Comparison of ENCODE assay signal across 8 cellular contexts in genomic region chr2:217789003-217789735, GRCh38.
DNase-seq lines count a peak whose midpoint lies in the region; ATAC-seq, FAIRE-seq and TF ChIP-seq lines count a peak whose summit lies in the region.

No MANE protein-coding gene starts in this region.

- H3K36me3 ChIP-seq in astrocyte (ENCODE audit: insufficient read depth, low read length) (peaks cover 5% of the 10 kb centered on the region), hepatocyte (replicated peaks; ENCODE audit: insufficient read depth, low read depth) (no peaks in the 10 kb centered on the region)

- no peak overlapping the region for H3K4me2 ChIP-seq in astrocyte (ENCODE audit: low read length)
- H3K4me2 ChIP-seq in hepatocyte: no peak overlapping the region

- WGBS in hepatocyte (ENCODE audit: low lambda C conversion rate, missing lambda C conversion rate): 36% methylated on average over 15 of the region's 15 CpGs

- intact Hi-C loops in sciatic nerve (cut with DNase I): loop anchor here (5.0 kb wide), 2 partner anchors 98 to 203 kb away; no protein-coding TSS in a partner anchor

- H3K27me3 Mint-ChIP-seq in astrocyte (ENCODE audit: low read depth, unreplicated experiment): peaks cover 2% of the 10 kb centered on the region

- no peaks in the 10 kb centered on the region for H3K79me2 ChIP-seq in astrocyte (ENCODE audit: insufficient read depth, low read length)
- H3K79me2 ChIP-seq in hepatocyte: no peaks in the 10 kb centered on the region

- TF ChIP-seq CTCF in AG04450 (IDR thresholded peaks at IDR 0.05; ENCODE audit: low read depth, low read length) (peak; percentile 99), astrocyte (IDR thresholded peaks at IDR 0.05; ENCODE audit: insufficient read depth, low read depth, low read length) (peak; percentile 96), hepatocyte (IDR thresholded peaks at IDR 0.05; ENCODE audit: poor library complexity) (peak; percentile 99)

- H3K4me1 Mint-ChIP-seq in astrocyte (ENCODE audit: low read depth, unreplicated experiment): peaks cover 45% of the 10 kb centered on the region

- no peak overlapping the region for H3K4me3 Mint-ChIP-seq in astrocyte (ENCODE audit: unreplicated experiment)

- CTCF ChIA-PET in AG04450 (lab: Charles Lee): interaction anchor here (0.5 to 8.5 kb wide), 54 partner anchors 9 to 467 kb away, joined by 3 to 145 read pairs (median 4); partner anchors contain the start of gene RUFY4

- no peak overlapping the region for H2AFZ ChIP-seq in astrocyte (ENCODE audit: low read depth, low read length)
- H2AFZ ChIP-seq in hepatocyte: no peak overlapping the region

- no peaks in the 10 kb centered on the region for H3K9me2 ChIP-seq in hepatocyte (replicated peaks; ENCODE audit: insufficient read depth)

- DNase-seq in AG04450 (ENCODE audit: low read depth, low spot score) (peak; percentile 47), NCI-H1105 (lab: John Stamatoyannopoulos, UW) (peak; percentile 45), T-helper 9 cell (peak; percentile 67), astrocyte (ENCODE audit: low read depth) (peak; percentile 33), hepatocyte (ENCODE audit: low spot score) (peak; percentile 84), sciatic nerve (ENCODE audit: low spot score) (peak; percentile 93)

- H3K27me3 ChIP-seq in AG04450 (ENCODE audit: control insufficient read depth, insufficient read depth, low read length): no peaks in the 10 kb centered on the region
- H3K27me3 ChIP-seq in astrocyte (ENCODE audit: insufficient read depth, low read length): no peaks in the 10 kb centered on the region
- H3K27me3 ChIP-seq in hepatocyte: no peaks in the 10 kb centered on the region

- peaks cover 6% of the 10 kb centered on the region for H3K9me3 Mint-ChIP-seq in astrocyte (ENCODE audit: unreplicated experiment)

- peak overlapping the region; percentile 47 for H3K27ac Mint-ChIP-seq in astrocyte (ENCODE audit: unreplicated experiment)

- H4K20me1 ChIP-seq in astrocyte (ENCODE audit: insufficient read depth, low read length) (peaks cover 21% of the 10 kb centered on the region), hepatocyte (ENCODE audit: insufficient read depth, poor library complexity, severe bottlenecking) (no peaks in the 10 kb centered on the region)

- H3K9ac ChIP-seq in astrocyte (ENCODE audit: low read length): no peak overlapping the region

- peaks cover 21% of the 10 kb centered on the region for H3K36me3 Mint-ChIP-seq in astrocyte (ENCODE audit: low read depth, unreplicated experiment)

- H3K9me3 ChIP-seq in AG04450 (ENCODE audit: control insufficient read depth, insufficient read depth, low read length) (peaks cover 7% of the 10 kb centered on the region; the same call in 1 of the 2 replicates), astrocyte (ENCODE audit: insufficient read depth, low read depth, low read length) (no peaks in the 10 kb centered on the region), hepatocyte (ENCODE audit: low read depth) (no peaks in the 10 kb centered on the region)

- H3K4me3 ChIP-seq in AG04450 (ENCODE audit: low read depth, low read length): no peak overlapping the region
- H3K4me3 ChIP-seq in astrocyte (ENCODE audit: insufficient read depth, low read depth, low read length): no peak overlapping the region
- no peak overlapping the region for H3K4me3 ChIP-seq in hepatocyte

- H3K27ac ChIP-seq in AG04450 (ENCODE audit: low read depth, low read length) (no peak overlapping the region), astrocyte (ENCODE audit: low read depth, low read length) (no peak overlapping the region), hepatocyte (no peak overlapping the region)

- peak; percentile 51 for ATAC-seq in GM18909 (IDR thresholded peaks at IDR 0.05; ENCODE audit: poor library complexity, unreplicated experiment)
- ATAC-seq in sciatic nerve: peak; percentile 71
- ATAC-seq in HG02610 (IDR thresholded peaks at IDR 0.05; ENCODE audit: unreplicated experiment): no peak

- POLR2A ChIA-PET in AG04450 (lab: Yijun Ruan, JAX): no interaction called here

- H3K4me1 ChIP-seq in astrocyte (ENCODE audit: insufficient read depth, low read length) (peaks cover 23% of the 10 kb centered on the region), hepatocyte (ENCODE audit: insufficient read depth) (no peaks in the 10 kb centered on the region)

- no peak for FAIRE-seq in astrocyte (lab: Jason Lieb, UNC)

Comparison
In these comparisons a context has a peak if more than half of its experiments do, and no peak if none do; other contexts are left out.
1. DNase-seq: peak in every context shown above with its lines; median percentile 93 in sciatic nerve; 84 in hepatocyte; 67 in T-helper 9 cell; 47 in AG04450; 45 in NCI-H1105; 33 in astrocyte.